9 cellular contexts compared by ENCODE assay signal in the genomic region with DNA sequence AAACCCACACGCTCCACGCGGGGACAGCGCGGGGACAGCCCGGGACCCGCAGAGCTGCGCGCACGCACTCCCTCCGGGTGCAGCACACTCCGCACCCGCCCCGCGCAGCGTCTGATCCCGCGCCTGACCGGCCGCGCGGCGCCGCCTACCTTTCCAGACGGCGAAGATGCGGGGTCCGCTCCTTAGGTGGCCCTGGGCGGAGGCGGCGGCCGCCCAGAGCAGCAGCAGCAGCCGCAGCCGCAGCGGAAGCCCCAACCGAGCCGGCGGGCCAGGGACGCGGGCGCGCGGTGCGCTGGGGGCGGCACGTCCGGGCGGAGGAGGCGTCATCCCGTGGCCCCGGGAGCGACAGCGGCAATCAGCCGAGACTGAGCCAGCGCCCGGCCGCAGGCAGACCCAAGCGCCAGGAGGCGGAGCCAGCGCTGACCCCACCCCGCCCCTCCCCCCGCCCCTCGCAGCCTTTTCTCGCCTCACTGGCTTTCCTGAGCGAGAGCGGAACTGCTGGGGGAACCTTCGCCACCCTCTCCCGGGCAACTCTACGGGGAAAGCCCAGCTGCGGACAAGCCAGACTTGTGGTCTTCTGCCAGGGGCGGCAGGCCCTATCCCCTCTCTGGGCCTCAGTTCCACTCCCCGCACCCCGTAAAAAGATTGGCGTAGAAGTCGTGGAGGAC. TPM values are rescaled to one million over a fixed set of nuclear protein-coding genes. Genes with fewer than 3 reads are reported as not detected.
DNase-seq lines count a peak whose midpoint lies in the region; ATAC-seq, FAIRE-seq and TF ChIP-seq lines count a peak whose summit lies in the region.
"Had no signal": no experiment of that assay in that cellular context is flagged by ENCODE, and none has a peak within 500 bp of the region (broad histone marks: within the 10 kb centered on the region; RNA-seq: fewer than 3 reads in every experiment).

A gene with protein sequence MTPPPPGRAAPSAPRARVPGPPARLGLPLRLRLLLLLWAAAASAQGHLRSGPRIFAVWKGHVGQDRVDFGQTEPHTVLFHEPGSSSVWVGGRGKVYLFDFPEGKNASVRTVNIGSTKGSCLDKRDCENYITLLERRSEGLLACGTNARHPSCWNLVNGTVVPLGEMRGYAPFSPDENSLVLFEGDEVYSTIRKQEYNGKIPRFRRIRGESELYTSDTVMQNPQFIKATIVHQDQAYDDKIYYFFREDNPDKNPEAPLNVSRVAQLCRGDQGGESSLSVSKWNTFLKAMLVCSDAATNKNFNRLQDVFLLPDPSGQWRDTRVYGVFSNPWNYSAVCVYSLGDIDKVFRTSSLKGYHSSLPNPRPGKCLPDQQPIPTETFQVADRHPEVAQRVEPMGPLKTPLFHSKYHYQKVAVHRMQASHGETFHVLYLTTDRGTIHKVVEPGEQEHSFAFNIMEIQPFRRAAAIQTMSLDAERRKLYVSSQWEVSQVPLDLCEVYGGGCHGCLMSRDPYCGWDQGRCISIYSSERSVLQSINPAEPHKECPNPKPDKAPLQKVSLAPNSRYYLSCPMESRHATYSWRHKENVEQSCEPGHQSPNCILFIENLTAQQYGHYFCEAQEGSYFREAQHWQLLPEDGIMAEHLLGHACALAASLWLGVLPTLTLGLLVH (minus strand): TSS at position 367 of the 668 bp plus-strand sequence. CDS start 40 bp downstream, at position 327.

- peak within 1 kb of the TSS; percentile 66 to 91 (median 81) for H3K4me3 Mint-ChIP-seq in CD4-positive, alpha-beta memory T cell
- peak within 1 kb of the TSS; percentile 88 for H3K4me3 Mint-ChIP-seq in natural killer cell

- ATAC-seq in GM19395 (IDR thresholded peaks at IDR 0.05; ENCODE audit: unreplicated experiment) (peak; percentile 52), natural killer cell (peak; percentile 85 to 90 (median 89))

- no peak within 1 kb of the TSS for H3K27ac ChIP-seq in CD4-positive, alpha-beta memory T cell (ENCODE audit: low read depth, low read length)
- no peak within 1 kb of the TSS; the same call in 1 of the 2 replicates for H3K27ac ChIP-seq in HL-60 (replicated peaks)

- peak; percentile 50 to 65 (median 55) for DNase-seq in CD4-positive, alpha-beta memory T cell
- DNase-seq in HL-60 (ENCODE audit: low read depth in 1 of 2, low spot score in 1 of 2) (peak; percentile 77 to 80), RCC 7860 (ENCODE audit: low spot score) (peak; percentile 74), fibroblast of pulmonary artery (ENCODE audit: low read depth) (peak; percentile 62), natural killer cell (peak; percentile 69)
- peak; percentile 40 to 61 for DNase-seq in activated T-helper 1 cell treated with anti-CD3 and anti-CD28 coated beads, Interleukin-2, amount 50 U/mL, for 16 hours (ENCODE audit: low read depth in 1 of 2, low spot score in 1 of 2)
- DNase-seq in stimulated activated naive CD4-positive, alpha-beta T cell treated with Interleukin-2 at 50 U/mL for 16 hours (lab: John Stamatoyannopoulos, UW): peak; percentile 80

- CTCF ChIA-PET in CD4-positive, alpha-beta memory T cell (lab: Charles Lee; ENCODE audit: partially characterized antibody): interaction anchor here (26.0 kb wide), 1 partner anchor 55 kb away, joined by 550 read pairs; no protein-coding TSS in a partner anchor

- intact Hi-C loops in CD4-positive, alpha-beta memory T cell (cut with micrococcal nuclease): loop anchor here (1.0 kb wide), 1 partner anchor 51 kb away; no protein-coding TSS in a partner anchor
- intact Hi-C loops in natural killer cell (cut with micrococcal nuclease): no loop called here

- no peaks in the 10 kb centered on the region for H3K9me3 ChIP-seq in CD4-positive, alpha-beta memory T cell (ENCODE audit: control insufficient read depth in 1 of 2, low read length in 2 of 2)

- no peaks in the 10 kb centered on the region for H3K36me3 ChIP-seq in CD4-positive, alpha-beta memory T cell (ENCODE audit: insufficient read depth, low read length)

- no peaks in the 10 kb centered on the region for H3K27me3 ChIP-seq in CD4-positive, alpha-beta memory T cell (ENCODE audit: insufficient read depth, low read length)
- H3K27me3 ChIP-seq in HL-60 (ENCODE audit: insufficient read depth, poor library complexity, severe bottlenecking): peaks cover 15% of the 10 kb centered on the region

- H3K4me1 ChIP-seq in CD4-positive, alpha-beta memory T cell (ENCODE audit: insufficient read depth, low read length): peaks cover 17% of the 10 kb centered on the region

- peaks cover 6 to 35% (median 17%) of the 10 kb centered on the region in 4 donors for H3K4me1 Mint-ChIP-seq in CD4-positive, alpha-beta memory T cell
- H3K4me1 Mint-ChIP-seq in natural killer cell: peaks cover 18 to 49% of the 10 kb centered on the region in 2 donors

- H3K9me3 Mint-ChIP-seq in CD4-positive, alpha-beta memory T cell: no peaks in the 10 kb centered on the region
- no peaks in the 10 kb centered on the region for H3K9me3 Mint-ChIP-seq in natural killer cell

- H3K4me3 ChIP-seq in CD4-positive, alpha-beta memory T cell (ENCODE audit: low read length in 2 of 2): peak within 1 kb of the TSS; percentile 52 to 62
- H3K4me3 ChIP-seq in HL-60 (replicated peaks; ENCODE audit: insufficient read depth, low read length): peak within 1 kb of the TSS; percentile 61
- H3K4me3 ChIP-seq in fibroblast of pulmonary artery (replicated peaks; ENCODE audit: low read depth, low read length): peak within 1 kb of the TSS; percentile 57

- POLR2A ChIA-PET in CD4-positive, alpha-beta memory T cell (lab: Charles Lee; ENCODE audit: partially characterized antibody): interaction anchor here (0.6 to 2.5 kb wide), 8 partner anchors 25 to 59 kb away, joined by 3 to 8 read pairs (median 4); partner anchors contain the start of gene UBL7

- H3K36me3 Mint-ChIP-seq in CD4-positive, alpha-beta memory T cell: no peaks in the 10 kb centered on the region
- no peaks in the 10 kb centered on the region for H3K36me3 Mint-ChIP-seq in natural killer cell

- no peak for FAIRE-seq in RCC 7860 (lab: Jason Lieb, UNC)
- FAIRE-seq: islet of Langerhans had no signal

- peak within 1 kb of the TSS in 4 of 7 donors; percentile 19 to 70 (median 53) for H3K27ac Mint-ChIP-seq in CD4-positive, alpha-beta memory T cell
- peak within 1 kb of the TSS; percentile 60 to 76 for H3K27ac Mint-ChIP-seq in natural killer cell

- peaks cover 2 to 3% of the 10 kb centered on the region in 2 donors for H3K27me3 Mint-ChIP-seq in CD4-positive, alpha-beta memory T cell
- no peaks in the 10 kb centered on the region for H3K27me3 Mint-ChIP-seq in natural killer cell (ENCODE audit: low read depth in 2 of 2)

- TF ChIP-seq CTCF in HL-60 (IDR thresholded peaks at IDR 0.05; ENCODE audit: insufficient read depth, low read length) (no peak), fibroblast of pulmonary artery (IDR thresholded peaks at IDR 0.05; ENCODE audit: low read length, missing control alignments) (no peak), natural killer cell (IDR thresholded peaks at IDR 0.05) (no peak)

RNA-seq across cellular contexts. Expression of the gene that starts here (rescaled TPM):
- 1 to 10 TPM; 1.2 to 1.9 TPM for total RNA-seq in CD4-positive, alpha-beta memory T cell
- under 1 TPM in 1 of 2 donors, not detected in 1; 0.10 TPM for polyA plus RNA-seq in CD4-positive, alpha-beta memory T cell
- total RNA-seq in natural killer cell: 10 to 100 TPM in 1 of 3 donors, 1 to 10 TPM in 2; 4.7 to 46.2 (median 9.0) TPM
